ENCODE assay signal across 2 cellular contexts in genomic region chr10:6927001-6927400, GRCh38.
TF ChIP-seq lines count a peak whose summit lies in the region.

No MANE protein-coding gene starts in this region.

TF ChIP-seq in SK-N-SH, 30 proteins besides CTCF, POLR2A, EP300 and RAD21 (continued from another document):
- TF ChIP-seq ZBTB33 (IDR thresholded peaks at IDR 0.05; ENCODE audit: borderline replicate concordance, low read depth), result no peak
- TF ChIP-seq GATA2 (CRISPR knock-in tag; IDR thresholded peaks at IDR 0.05), result no peak
- TF ChIP-seq SIN3A (IDR thresholded peaks at IDR 0.05; ENCODE audit: borderline replicate concordance, low read depth, low read length), result no peak

TF ChIP-seq in SK-N-SH treated with all-trans-retinoic acid at 6 μM for 48 hours, 23 proteins besides CTCF, POLR2A, EP300 and RAD21 (continued from another document):
- TF ChIP-seq CSRNP3 (CRISPR knock-in tag; IDR thresholded peaks at IDR 0.05), result no peak
- no peak for TF ChIP-seq ZFP3 (CRISPR knock-in tag; IDR thresholded peaks at IDR 0.05)
- TF ChIP-seq TCF4 (CRISPR knock-in tag; IDR thresholded peaks at IDR 0.05; ENCODE audit: borderline replicate concordance), result no peak
- no peak for TF ChIP-seq ZFP30 (CRISPR knock-in tag; IDR thresholded peaks at IDR 0.05)
- no peak for TF ChIP-seq PATZ1 (CRISPR knock-in tag; IDR thresholded peaks at IDR 0.05; ENCODE audit: borderline replicate concordance)
- TF ChIP-seq TOX (CRISPR knock-in tag; IDR thresholded peaks at IDR 0.05; ENCODE audit: borderline replicate concordance), result no peak
TF ChIP-seq in SK-N-SH treated with all-trans-retinoic acid at 6 μM for 48 hours: peak in this region for 0.
